Comparison of ENCODE assay signal across 8 cellular contexts in the genomic region with DNA sequence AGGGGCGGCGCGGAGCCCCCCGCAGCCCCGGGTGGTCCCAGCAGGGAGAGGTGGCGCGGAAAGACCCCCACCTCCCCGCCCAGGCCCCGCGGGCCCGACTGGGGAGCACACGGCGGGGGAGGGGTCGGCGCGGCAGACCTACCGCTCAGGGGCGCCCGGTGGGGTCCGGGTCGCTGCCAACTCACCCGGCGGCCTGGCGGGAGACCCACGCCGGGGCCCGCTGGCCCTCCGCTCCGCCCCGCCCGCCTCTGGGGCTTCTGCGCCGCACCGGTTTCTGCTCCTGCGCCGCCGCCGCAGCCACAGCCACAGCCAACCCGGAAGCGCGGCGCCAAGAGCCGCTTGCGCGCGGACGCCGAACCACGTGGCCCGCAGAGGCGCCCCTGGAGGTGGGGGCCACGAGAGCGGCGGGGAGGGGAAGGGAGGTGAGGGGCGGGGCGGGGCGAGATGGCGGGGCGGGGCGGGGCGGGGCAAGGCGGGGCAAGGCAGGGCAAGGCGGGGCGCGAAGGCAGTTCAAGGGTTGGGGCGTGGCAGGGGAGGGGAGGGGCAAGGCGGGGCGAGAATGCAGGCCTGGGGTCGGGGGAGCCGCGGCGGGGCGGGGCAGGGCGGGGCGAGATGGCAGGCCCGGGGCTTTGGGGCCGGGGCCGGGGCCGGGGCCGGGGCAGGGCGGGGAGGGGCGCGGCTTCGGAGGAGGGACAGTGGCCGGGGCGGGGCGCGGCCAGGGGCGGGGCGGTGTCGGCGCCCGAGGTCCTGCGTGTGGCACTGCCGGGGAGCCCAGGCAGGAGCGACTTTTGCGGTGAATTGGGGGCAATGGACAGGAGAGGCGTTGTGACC. TPM values are rescaled to one million over a fixed set of nuclear protein-coding genes. Genes with fewer than 3 reads are reported as not detected.
DNase-seq lines count a peak whose midpoint lies in the region; ATAC-seq, FAIRE-seq and TF ChIP-seq lines count a peak whose summit lies in the region.

A gene (minus strand): TSS at position 307 of the 831 bp plus-strand sequence. CDS start 1,193 bp downstream, outside the sequence.

- 0 to 2% (median 1%) methylated on average over 35 to 94 of the region's 98 CpGs for WGBS in small intestine, 3 donors

- intact Hi-C loops in breast epithelium (cut with DNase I; ENCODE audit: low total_unique reads) = no loop called here

- H3K9me3 ChIP-seq in WERI-Rb-1 (ENCODE audit: severe bottlenecking) (no peaks in the 10 kb centered on the region), breast epithelium (no peaks in the 10 kb centered on the region), small intestine (ENCODE audit: control insufficient read depth, low read depth) (no peaks in the 10 kb centered on the region)

- peak; percentile 93 for DNase-seq in AG08395 (ENCODE audit: low spot score)
- peak; percentile 80 for DNase-seq in NCI-H2196 treated with DMSO at 0.1 percent for 48 hours (lab: John Stamatoyannopoulos, UW; ENCODE audit: unreplicated experiment)
- peak; percentile 94 for DNase-seq in WERI-Rb-1
- peak; percentile 85 to 89 for DNase-seq in breast epithelium (ENCODE audit: low spot score in 2 of 2)
- peak; percentile 97 for DNase-seq in iPS-NIHi7 (ENCODE audit: extremely low spot score)
- peak; percentile 91 for DNase-seq in small intestine

- TF ChIP-seq CTCF in WERI-Rb-1 (IDR thresholded peaks at IDR 0.05; ENCODE audit: low read depth, low read length) (no peak), breast epithelium (IDR thresholded peaks at IDR 0.05) (no peak)

- H3K27ac ChIP-seq in WERI-Rb-1 (peak within 1 kb of the TSS; percentile 92), breast epithelium (peak within 1 kb of the TSS; percentile 84 to 96), small intestine (ENCODE audit: low read depth in 1 of 2, low read length in 1 of 2) (peak within 1 kb of the TSS; percentile 73 to 84)

- H3K4me3 ChIP-seq in WERI-Rb-1 (ENCODE audit: low read depth, low read length) (peak within 1 kb of the TSS; percentile 97), breast epithelium (peak within 1 kb of the TSS; percentile 94 to 100 (median 99)), small intestine (ENCODE audit: low read depth in 1 of 2, low read length in 2 of 2) (peak within 1 kb of the TSS; percentile 84 to 96)

- peaks cover 0 to 11% of the 10 kb centered on the region in 2 donors for H3K4me1 ChIP-seq in breast epithelium
- peaks cover 13 to 24% of the 10 kb centered on the region in 2 donors for H3K4me1 ChIP-seq in small intestine (ENCODE audit: control insufficient read depth in 2 of 2, insufficient read depth in 1 of 2, low read depth in 1 of 2, low read length in 1 of 2)

- no peak for TF ChIP-seq POLR2A in breast epithelium (IDR thresholded peaks at IDR 0.05)

- H3K27me3 ChIP-seq in WERI-Rb-1 (ENCODE audit: insufficient read depth, low read depth, severe bottlenecking) = no peaks in the 10 kb centered on the region
- H3K27me3 ChIP-seq in breast epithelium = no peaks in the 10 kb centered on the region
- no peaks in the 10 kb centered on the region for H3K27me3 ChIP-seq in small intestine (ENCODE audit: control insufficient read depth in 2 of 2, insufficient read depth in 2 of 2, low read length in 2 of 2)

- peak; percentile 69 for ATAC-seq in GM18873 (IDR thresholded peaks at IDR 0.05; ENCODE audit: low FRiP score, unreplicated experiment)
- ATAC-seq in HG03108 (IDR thresholded peaks at IDR 0.05; ENCODE audit: unreplicated experiment) = peak; percentile 89

- FAIRE-seq in small intestine (lab: Jason Lieb, UNC) = no peak

- H3K36me3 ChIP-seq in WERI-Rb-1 (peaks cover 38% of the 10 kb centered on the region), breast epithelium (no peaks in the 10 kb centered on the region), small intestine (ENCODE audit: control insufficient read depth in 2 of 2, insufficient read depth in 2 of 2, low read length in 2 of 2) (peaks cover 3 to 4% of the 10 kb centered on the region in 2 donors)

RNA-seq across cellular contexts. Expression of the gene that starts here (rescaled TPM):
- 10 to 100 TPM in 1 of 3 donors, 1 to 10 TPM in 2; 9.1 to 13.8 (median 9.8) TPM for total RNA-seq in breast epithelium
- polyA plus RNA-seq in small intestine = 1 to 10 TPM; 1.8 to 3.9 (median 2.7) TPM

Comparison
In these comparisons a context has a peak if more than half of its experiments do, and no peak if none do; other contexts are left out.
1. Peak in every context shown above with its lines: DNase-seq, ATAC-seq, H3K4me3 ChIP-seq and H3K27ac ChIP-seq.